22 cellular contexts compared by ENCODE assay signal in the genomic region with DNA sequence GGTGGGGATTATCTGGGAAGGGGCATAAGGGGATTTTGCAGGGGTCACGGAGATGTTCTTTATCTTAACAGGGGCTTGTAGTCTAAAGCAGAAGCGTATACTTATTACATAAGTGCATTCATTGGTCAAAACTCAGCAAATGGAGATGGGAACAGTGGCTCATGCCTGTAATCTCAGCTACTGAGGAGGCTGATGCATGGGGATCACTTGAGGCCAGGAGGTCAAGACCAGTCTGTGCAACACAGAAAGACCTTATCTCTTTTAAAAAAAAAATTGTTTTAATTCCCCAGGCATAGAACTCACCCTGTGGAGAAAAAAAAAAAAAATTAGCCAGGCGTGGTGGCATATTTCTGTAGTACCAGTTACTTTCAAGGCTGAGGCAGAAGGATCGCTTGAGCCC. TPM values are rescaled to one million over a fixed set of nuclear protein-coding genes. Genes with fewer than 3 reads are reported as not detected.
DNase-seq lines count a peak whose midpoint lies in the region; ATAC-seq and TF ChIP-seq lines count a peak whose summit lies in the region.
"Had no signal": no experiment of that assay in that cellular context is flagged by ENCODE, and none has a peak within 500 bp of the region (broad histone marks: within the 10 kb centered on the region; RNA-seq: fewer than 3 reads in every experiment).

No MANE protein-coding gene starts in this region.

- H3K27ac Mint-ChIP-seq in activated naive CD8-positive, alpha-beta T cell: peak overlapping the region; percentile 70
- no peak overlapping the region for H3K27ac Mint-ChIP-seq in activated naive CD8-positive, alpha-beta T cell treated with anti-CD3 and anti-CD28 coated beads, Interleukin-2, amount 50 U/mL, for 24 hours
- peak overlapping the region; percentile 80 for H3K27ac Mint-ChIP-seq in activated naive CD8-positive, alpha-beta T cell treated with anti-CD3 and anti-CD28 coated beads, Interleukin-2, amount 10 ng/mL, durations not matched to agents 7 days and 5 days

- no peaks in the 10 kb centered on the region for H3K9me3 ChIP-seq in OCI-LY1 (ENCODE audit: low read length)
- H3K9me3 ChIP-seq: HAP-1 had no signal

- peaks cover 14% of the 10 kb centered on the region for H3F3A ChIP-seq in OCI-LY1 (ENCODE audit: insufficient read depth, low read length)

- no peaks in the 10 kb centered on the region for H3K27me3 ChIP-seq in OCI-LY1 (ENCODE audit: insufficient read depth, low read length)
- H3K27me3 ChIP-seq: brain microvascular endothelial cell had no signal

- no peaks in the 10 kb centered on the region for H4K20me1 ChIP-seq in OCI-LY1 (ENCODE audit: insufficient read depth, low read length)

- H2AFZ ChIP-seq in OCI-LY1 (ENCODE audit: low read length): no peak overlapping the region

- H3K27ac ChIP-seq in OCI-LY1 (ENCODE audit: low read depth, low read length, poor library complexity, severe bottlenecking): peak overlapping the region; percentile 99
- H3K27ac ChIP-seq: brain microvascular endothelial cell had no signal

- peak overlapping the region; percentile 28 for H3K4me3 Mint-ChIP-seq in activated naive CD8-positive, alpha-beta T cell
- H3K4me3 Mint-ChIP-seq in activated naive CD8-positive, alpha-beta T cell treated with anti-CD3 and anti-CD28 coated beads, Interleukin-2, amount 50 U/mL, for 24 hours: no peak overlapping the region
- no peak overlapping the region for H3K4me3 Mint-ChIP-seq in activated naive CD8-positive, alpha-beta T cell treated with anti-CD3 and anti-CD28 coated beads, Interleukin-2, amount 10 ng/mL, durations not matched to agents 7 days and 5 days

- no peak for TF ChIP-seq CTCF in OCI-LY1 (IDR thresholded peaks at IDR 0.05; ENCODE audit: low read length)

- H3K27me3 Mint-ChIP-seq in activated naive CD8-positive, alpha-beta T cell: no peaks in the 10 kb centered on the region
- no peaks in the 10 kb centered on the region for H3K27me3 Mint-ChIP-seq in activated naive CD8-positive, alpha-beta T cell treated with anti-CD3 and anti-CD28 coated beads, Interleukin-2, amount 50 U/mL, for 24 hours
- H3K27me3 Mint-ChIP-seq in activated naive CD8-positive, alpha-beta T cell treated with anti-CD3 and anti-CD28 coated beads, Interleukin-2, amount 10 ng/mL, durations not matched to agents 7 days and 5 days: no peaks in the 10 kb centered on the region

- H3K4me1 Mint-ChIP-seq in activated naive CD8-positive, alpha-beta T cell (ENCODE audit: low read depth): peaks cover 85% of the 10 kb centered on the region
- peaks cover 86% of the 10 kb centered on the region for H3K4me1 Mint-ChIP-seq in activated naive CD8-positive, alpha-beta T cell treated with anti-CD3 and anti-CD28 coated beads, Interleukin-2, amount 50 U/mL, for 24 hours
- H3K4me1 Mint-ChIP-seq in activated naive CD8-positive, alpha-beta T cell treated with anti-CD3 and anti-CD28 coated beads, Interleukin-2, amount 10 ng/mL, durations not matched to agents 7 days and 5 days: peaks cover 79% of the 10 kb centered on the region

- H3K36me3 ChIP-seq in OCI-LY1 (ENCODE audit: insufficient read depth, low read length): no peaks in the 10 kb centered on the region
- H3K36me3 ChIP-seq: brain microvascular endothelial cell, HAP-1 had no signal

- H3K79me2 ChIP-seq in OCI-LY1 (ENCODE audit: insufficient read depth, low read length): no peaks in the 10 kb centered on the region

- POLR2A ChIA-PET in activated naive CD8-positive, alpha-beta T cell treated with anti-CD3 and anti-CD28 coated beads, Interleukin-2, amount 10 ng/mL, durations not matched to agents 7 days and 5 days (lab: Charles Lee): interaction anchor here (0.7 kb wide), 1 partner anchor 33 kb away, joined by 4 read pairs; no protein-coding TSS in a partner anchor

- no peaks in the 10 kb centered on the region for H3K9me3 Mint-ChIP-seq in activated naive CD8-positive, alpha-beta T cell (ENCODE audit: low read depth)
- H3K9me3 Mint-ChIP-seq in activated naive CD8-positive, alpha-beta T cell treated with anti-CD3 and anti-CD28 coated beads, Interleukin-2, amount 50 U/mL, for 24 hours: no peaks in the 10 kb centered on the region
- peaks cover 3% of the 10 kb centered on the region for H3K9me3 Mint-ChIP-seq in activated naive CD8-positive, alpha-beta T cell treated with anti-CD3 and anti-CD28 coated beads, Interleukin-2, amount 10 ng/mL, durations not matched to agents 7 days and 5 days

- no peak overlapping the region for H3K4me3 ChIP-seq in OCI-LY1 (ENCODE audit: low read depth, low read length, poor library complexity, severe bottlenecking)
- H3K4me3 ChIP-seq: HAP-1 had no signal

- H3K4me2 ChIP-seq in OCI-LY1 (ENCODE audit: low read length): no peak overlapping the region

- H3K4me1 ChIP-seq in OCI-LY1 (ENCODE audit: insufficient read depth, low read length, severe bottlenecking): peaks cover 88% of the 10 kb centered on the region

- DNase-seq in activated naive CD8-positive, alpha-beta T cell treated with anti-CD3 and anti-CD28 coated beads, Interleukin-2, amount 50 U/mL, for 24 hours: no peak
- DNase-seq in activated naive CD8-positive, alpha-beta T cell treated with anti-CD3 and anti-CD28 coated beads, Interleukin-2, amount 10 ng/mL, durations not matched to agents 7 days and 5 days: no peak
- DNase-seq in stimulated activated CD8-positive, alpha-beta memory T cell treated with anti-CD3 and anti-CD28 coated beads, Interleukin-4, amount 100 ng/mL, for 48 hours: peak; percentile 19
- no peak for DNase-seq in NCI-H526 treated with DMSO at 0.1 percent for 48 hours (lab: John Stamatoyannopoulos, UW)
- no peak for DNase-seq in SW480 (ENCODE audit: low spot score)
- DNase-seq in HuH-7.5 (ENCODE audit: low spot score): no peak
- DNase-seq: brain microvascular endothelial cell; COR-L47; mammary epithelial cell; NCI-H1417; NCI-H2107; occipital lobe; stimulated activated CD4-positive, alpha-beta T cell treated with anti-CD3 and anti-CD28 coated beads, Interleukin-4, amount 100 ng/mL, for 4 hours; trophoblast cell had no signal

- H3K9me2 ChIP-seq in OCI-LY1 (ENCODE audit: low read depth, low read length): no peaks in the 10 kb centered on the region

- no peak overlapping the region; the same call in 1 of the 2 replicates for H3K9ac ChIP-seq in OCI-LY1 (ENCODE audit: low read length)

- H3K36me3 Mint-ChIP-seq in activated naive CD8-positive, alpha-beta T cell: peaks cover 4% of the 10 kb centered on the region
- peaks cover 3% of the 10 kb centered on the region for H3K36me3 Mint-ChIP-seq in activated naive CD8-positive, alpha-beta T cell treated with anti-CD3 and anti-CD28 coated beads, Interleukin-2, amount 50 U/mL, for 24 hours (ENCODE audit: low read depth)
- H3K36me3 Mint-ChIP-seq in activated naive CD8-positive, alpha-beta T cell treated with anti-CD3 and anti-CD28 coated beads, Interleukin-2, amount 10 ng/mL, durations not matched to agents 7 days and 5 days: peaks cover 9% of the 10 kb centered on the region

- no peak for ATAC-seq in activated naive CD8-positive, alpha-beta T cell treated with anti-CD3 and anti-CD28 coated beads, Interleukin-2, amount 50 U/mL, for 24 hours
- no peak for ATAC-seq in activated naive CD8-positive, alpha-beta T cell treated with anti-CD3 and anti-CD28 coated beads, Interleukin-2, amount 10 ng/mL, durations not matched to agents 7 days and 5 days (ENCODE audit: low read depth)
- ATAC-seq: activated CD4-positive, CD25-positive, alpha-beta regulatory T cell treated with anti-CD3 and anti-CD28 coated beads, Interleukin-2, amount 50 U/mL, for 24 hours had no signal

RNA-seq across cellular contexts. Expression of gene FAM187B, which starts 18.9 kb away (rescaled TPM):
- not detected for total RNA-seq in activated naive CD8-positive, alpha-beta T cell treated with anti-CD3 and anti-CD28 coated beads, Interleukin-2, amount 10 ng/mL, durations not matched to agents 7 days and 5 days
- total RNA-seq: glomerular endothelial cell, mammary epithelial cell, MCF 10A, NCI-H460, occipital lobe, RPMI7951 had no signal

RNA-seq across cellular contexts. Expression of gene LSR, which starts 39.2 kb away (rescaled TPM):
- total RNA-seq in activated naive CD8-positive, alpha-beta T cell treated with anti-CD3 and anti-CD28 coated beads, Interleukin-2, amount 10 ng/mL, durations not matched to agents 7 days and 5 days: 10 to 100 TPM; 33.2 to 36.3 TPM

RNA-seq across cellular contexts. Expression of gene FXYD5, which starts 55.1 kb away (rescaled TPM):
- total RNA-seq in activated naive CD8-positive, alpha-beta T cell treated with anti-CD3 and anti-CD28 coated beads, Interleukin-2, amount 10 ng/mL, durations not matched to agents 7 days and 5 days: 100 to 1,000 TPM; 353 to 360 TPM
- total RNA-seq: occipital lobe had no signal

RNA-seq across cellular contexts. Expression of gene USF2, which starts 59.1 kb away (rescaled TPM):
- 100 to 1,000 TPM; 149 to 159 TPM for total RNA-seq in activated naive CD8-positive, alpha-beta T cell treated with anti-CD3 and anti-CD28 coated beads, Interleukin-2, amount 10 ng/mL, durations not matched to agents 7 days and 5 days
